Comparison of ENCODE assay signal across 18 cellular contexts in the genomic region with DNA sequence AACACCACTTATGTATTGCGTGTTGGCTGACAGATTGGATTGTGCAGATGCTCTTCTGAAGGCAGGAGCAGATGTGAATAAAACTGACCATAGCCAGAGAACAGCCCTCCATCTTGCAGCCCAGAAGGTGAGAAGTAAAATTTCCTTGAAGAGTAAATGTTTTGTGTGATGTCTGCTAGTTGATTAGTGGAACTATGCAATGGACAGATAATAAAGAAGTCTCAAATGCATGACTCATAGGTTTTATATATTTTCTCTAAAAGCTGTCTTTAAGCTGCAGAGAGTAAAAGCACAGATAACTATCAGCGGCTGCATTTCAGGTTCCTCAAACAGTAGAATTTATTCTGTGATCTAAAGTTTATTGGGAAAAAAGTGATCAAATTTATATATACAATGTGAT.
"Had no signal": no experiment of that assay in that cellular context is flagged by ENCODE, and none has a peak within 500 bp of the region (broad histone marks: within the 10 kb centered on the region; RNA-seq: fewer than 3 reads in every experiment).

No MANE protein-coding gene starts in this region.

- H3K27ac Mint-ChIP-seq: endodermal cell; natural killer cell; stimulated activated naive B cell treated with anti-CD40 and anti-IgM and Interleukin-4, amounts not matched to agents 10 μg/mL and 1 μg/mL and 100 μg/mL, for 72 hours; stimulated activated naive CD8-positive, alpha-beta T cell treated with anti-CD3 and anti-CD28 coated beads, Interleukin-15, Interleukin-2, amounts not matched to agents 100 ng/mL and 50 ng/mL, for 24 hours had no signal

- ATAC-seq: left ventricle myocardium superior; lower lobe of right lung; natural killer cell; pancreas; right lobe of liver; stimulated activated naive B cell treated with anti-CD40 and anti-IgM and Interleukin-4, amounts not matched to agents 10 μg/mL and 1 μg/mL and 100 μg/mL, for 72 hours; upper lobe of right lung had no signal

- DNase-seq: dorsolateral prefrontal cortex; effector CD4-positive, alpha-beta T cell; endodermal cell; foreskin melanocyte; hypothalamus; left ventricle myocardium superior; lower lobe of right lung; natural killer cell; pancreas; right lobe of liver; small intestine; stimulated activated CD4-positive, alpha-beta T cell treated with anti-CD3 and anti-CD28 coated beads, Interleukin-15, amount 100 ng/mL, for 24 hours; stimulated activated CD4-positive, alpha-beta T cell treated with anti-CD3 and anti-CD28 coated beads, Interleukin-2, amount 100 ng/mL, for 48 hours; stimulated activated naive B cell treated with anti-CD40 and anti-IgM and Interleukin-4, amounts not matched to agents 10 μg/mL and 1 μg/mL and 100 μg/mL, for 72 hours; transverse colon; upper lobe of right lung; uterus had no signal

- H3K27me3 Mint-ChIP-seq: stimulated activated naive B cell treated with anti-CD40 and anti-IgM and Interleukin-4, amounts not matched to agents 10 μg/mL and 1 μg/mL and 100 μg/mL, for 72 hours; stimulated activated naive CD8-positive, alpha-beta T cell treated with anti-CD3 and anti-CD28 coated beads, Interleukin-15, Interleukin-2, amounts not matched to agents 100 ng/mL and 50 ng/mL, for 24 hours had no signal

- H3K9me3 Mint-ChIP-seq: endodermal cell; natural killer cell; stimulated activated naive B cell treated with anti-CD40 and anti-IgM and Interleukin-4, amounts not matched to agents 10 μg/mL and 1 μg/mL and 100 μg/mL, for 72 hours; stimulated activated naive CD8-positive, alpha-beta T cell treated with anti-CD3 and anti-CD28 coated beads, Interleukin-15, Interleukin-2, amounts not matched to agents 100 ng/mL and 50 ng/mL, for 24 hours had no signal

- H3K4me3 Mint-ChIP-seq: endodermal cell; natural killer cell; stimulated activated naive B cell treated with anti-CD40 and anti-IgM and Interleukin-4, amounts not matched to agents 10 μg/mL and 1 μg/mL and 100 μg/mL, for 72 hours; stimulated activated naive CD8-positive, alpha-beta T cell treated with anti-CD3 and anti-CD28 coated beads, Interleukin-15, Interleukin-2, amounts not matched to agents 100 ng/mL and 50 ng/mL, for 24 hours had no signal

- H3K4me1 Mint-ChIP-seq: endodermal cell had no signal
